In genomic region chrX:41480508-41481260, GRCh38 we compare ENCODE assay signal across 1 cellular context.
TF ChIP-seq lines count a peak whose summit lies in the region.

No MANE protein-coding gene starts in this region.

TF ChIP-seq in GM23338, 12 proteins besides CTCF, POLR2A, EP300 and RAD21 (continued from another document):
- no peak for TF ChIP-seq STAT1 (IDR thresholded peaks at IDR 0.05; ENCODE audit: unreplicated experiment)
- no peak for TF ChIP-seq ZNF331 (CRISPR knock-in tag; IDR thresholded peaks at IDR 0.05; ENCODE audit: low read depth)
- no peak for TF ChIP-seq EZH2phosphoT487 (IDR thresholded peaks at IDR 0.05; ENCODE audit: unreplicated experiment)
- TF ChIP-seq CREB1 (CRISPR knock-in tag; IDR thresholded peaks at IDR 0.05; ENCODE audit: low read depth): no peak
- no peak for TF ChIP-seq POLR2AphosphoS5 (IDR thresholded peaks at IDR 0.05; ENCODE audit: low read depth)
- TF ChIP-seq REST (IDR thresholded peaks at IDR 0.05; ENCODE audit: unreplicated experiment): no peak
- no peak for TF ChIP-seq NANOG (IDR thresholded peaks at IDR 0.05; ENCODE audit: borderline replicate concordance)
- TF ChIP-seq ZNF462 (CRISPR knock-in tag; IDR thresholded peaks at IDR 0.05): no peak
